ENCODE assay signal across 9 cellular contexts in the genomic region with DNA sequence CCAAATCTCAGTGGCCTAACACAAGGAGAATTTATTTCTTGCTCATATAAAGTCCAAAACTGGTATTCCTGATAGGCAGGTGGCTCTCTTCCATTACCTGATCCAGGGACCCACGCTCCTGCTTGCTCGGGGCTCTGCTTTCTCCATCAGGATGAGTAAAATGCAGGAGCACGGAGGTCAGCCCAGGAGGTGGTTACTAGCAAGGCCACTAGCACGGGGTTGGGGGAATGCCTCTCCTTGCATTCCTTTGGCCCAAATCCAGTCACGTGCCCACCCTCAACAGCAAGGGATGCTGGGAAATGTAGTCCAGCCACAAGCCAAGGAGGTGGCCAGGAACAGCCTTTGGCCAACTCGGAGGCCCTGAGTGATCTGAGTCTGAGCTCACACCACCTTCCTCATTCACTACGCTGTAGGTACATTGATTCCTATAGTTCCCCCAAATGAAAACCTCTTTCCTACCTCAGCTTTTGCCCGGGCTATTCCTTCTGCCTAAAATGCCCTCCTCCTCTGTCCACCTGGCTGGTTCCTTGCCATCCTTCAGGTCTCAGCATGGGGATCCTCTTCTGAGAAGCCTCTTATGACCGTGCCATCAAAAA. TPM values are rescaled to one million over a fixed set of nuclear protein-coding genes. Genes with fewer than 3 reads are reported as not detected.
DNase-seq lines count a peak whose midpoint lies in the region; ATAC-seq and TF ChIP-seq lines count a peak whose summit lies in the region.
"Had no signal": no experiment of that assay in that cellular context is flagged by ENCODE, and none has a peak within 500 bp of the region (broad histone marks: within the 10 kb centered on the region; RNA-seq: fewer than 3 reads in every experiment).

No MANE protein-coding gene starts in this region.

- H3K4me1 ChIP-seq in left lung = peaks cover 0 to 8% of the 10 kb centered on the region in 2 donors
- peaks cover 0 to 7% (median 3%) of the 10 kb centered on the region in 6 donors for H3K4me1 ChIP-seq in spleen

- WGBS in spleen, 5 donors = 45 to 51% (median 47%) methylated on average over 9 of the region's 9 CpGs

- no peak overlapping the region for H3K27ac ChIP-seq in left lung
- no peak overlapping the region for H3K27ac ChIP-seq in spleen
- H3K27ac ChIP-seq: neutrophil had no signal

- intact Hi-C loops in left lung (cut with DNase I) (no loop called here), spleen (cut with DNase I; ENCODE audit: low total_unique reads) (no loop called here)

- H3K27me3 ChIP-seq in left lung = peaks cover 0 to 15% of the 10 kb centered on the region in 2 donors
- H3K27me3 ChIP-seq in spleen (replicated peaks in 1 of 7) = peaks cover 0 to 21% (median 0%) of the 10 kb centered on the region in 7 donors

- no peak for DNase-seq in activated CD4-positive, CD25-positive, alpha-beta regulatory T cell treated with anti-CD3 and anti-CD28 coated beads, Interleukin-2, amount 50 U/mL, for 72 hours
- DNase-seq in NCI-H2029 treated with DMSO at 0.1 percent for 48 hours (lab: John Stamatoyannopoulos, UW) (peak; percentile 9), cardiac fibroblast (ENCODE audit: low read depth in 2 of 2) (peak; percentile 83), left lung (peak in 1 of 2 donors; percentile 60), spleen (no peak), omental fat pad (ENCODE audit: low spot score) (no peak)

- peak; percentile 17 to 49 for ATAC-seq in activated CD4-positive, CD25-positive, alpha-beta regulatory T cell treated with anti-CD3 and anti-CD28 coated beads, Interleukin-2, amount 50 U/mL, for 24 hours
- ATAC-seq in left lung = peak; percentile 67
- no peak for ATAC-seq in HG03521 (IDR thresholded peaks at IDR 0.05; ENCODE audit: unreplicated experiment)
- ATAC-seq in omental fat pad (ENCODE audit: low FRiP score) = no peak

- H3K36me3 ChIP-seq in left lung (no peaks in the 10 kb centered on the region), spleen (no peaks in the 10 kb centered on the region)
- H3K36me3 ChIP-seq: neutrophil had no signal

- TF ChIP-seq CTCF in cardiac fibroblast (IDR thresholded peaks at IDR 0.05; ENCODE audit: low read depth, low read length) (no peak), left lung (IDR thresholded peaks at IDR 0.05) (no peak), spleen (IDR thresholded peaks at IDR 0.05 in 8 of 11, conservative IDR thresholded peaks at IDR 0.05 in 3 of 11) (no peak), omental fat pad (IDR thresholded peaks at IDR 0.05) (no peak)

- no peak for TF ChIP-seq POLR2A in spleen (IDR thresholded peaks at IDR 0.05)

- no peaks in the 10 kb centered on the region for H3K9me3 ChIP-seq in left lung
- H3K9me3 ChIP-seq in spleen = no peaks in the 10 kb centered on the region
- H3K9me3 ChIP-seq: neutrophil had no signal

- H3K4me3 ChIP-seq in cardiac fibroblast (replicated peaks in 1 of 2; ENCODE audit: low read depth in 2 of 2, low read length in 2 of 2) = no peak overlapping the region
- H3K4me3 ChIP-seq in left lung = no peak overlapping the region
- H3K4me3 ChIP-seq in spleen = no peak overlapping the region

RNA-seq across cellular contexts. Expression of a gene that starts 38.3 kb away (rescaled TPM):
- total RNA-seq in left lung (10 to 100 TPM; 53.5 to 62.8 TPM), spleen (10 to 100 TPM; 60.0 to 84.1 (median 76.3) TPM), omental fat pad (10 to 100 TPM; 44.8 to 71.7 (median 57.6) TPM)
- 10 to 100 TPM in 1 of 3 donors, 1 to 10 TPM in 2; 7.3 to 15.0 (median 8.4) TPM for polyA plus RNA-seq in spleen

Comparison
In these comparisons a context has a peak if more than half of its experiments do, and no peak if none do; other contexts are left out.
1. ATAC-seq: peak in activated CD4-positive, CD25-positive, alpha-beta regulatory T cell treated with anti-CD3 and anti-CD28 coated beads, Interleukin-2, amount 50 U/mL, for 24 hours (2 of 2) and left lung (single experiment); none in HG03521 (single experiment) and omental fat pad (single experiment).
2. DNase-seq: peak in NCI-H2029 treated with DMSO at 0.1 percent for 48 hours (single experiment) and cardiac fibroblast (2 of 2); none in activated CD4-positive, CD25-positive, alpha-beta regulatory T cell treated with anti-CD3 and anti-CD28 coated beads, Interleukin-2, amount 50 U/mL, for 72 hours (single experiment), spleen (single experiment) and omental fat pad (single experiment).